8 cellular contexts compared by ENCODE assay signal in genomic region chr12:111994211-111995035, GRCh38. TPM values are rescaled to one million over a fixed set of nuclear protein-coding genes. Genes with fewer than 3 reads are reported as not detected.
DNase-seq lines count a peak whose midpoint lies in the region; ATAC-seq, FAIRE-seq and TF ChIP-seq lines count a peak whose summit lies in the region.
"Not testable (repeated sequence)": the region's sequence is repeated elsewhere in the genome, so short reads cannot be mapped to it uniquely, and the experiment has no call there.

No MANE protein-coding gene starts in this region.

- H3K4me3 ChIP-seq in NB4 (ENCODE audit: low read depth, low read length) (peak overlapping the region; percentile 43), vagina (peak overlapping the region; percentile 25 to 27)
- not testable (repeated sequence) for H3K4me3 ChIP-seq in epithelial cell of esophagus (ENCODE audit: low read length)

- peaks cover 59% of the 10 kb centered on the region for H3K4me1 Mint-ChIP-seq in T-helper 1 cell treated with Interleukin-12 subunit alpha and Interleukin-12 subunit beta and Interleukin-4 antibody, amounts not matched to agents 30 μg/mL and 1 μg/mL, for 36 hours (ENCODE audit: low read depth)
- peaks cover 72% of the 10 kb centered on the region for H3K4me1 Mint-ChIP-seq in activated T-helper 1 cell treated with anti-CD3 and anti-CD28 coated beads, Interleukin-12 subunit alpha, Interleukin-12 subunit beta, Interleukin-2, Interleukin-4 antibody, amounts not matched to agents 30 ng/mL and 10 ng/mL and 1 ng/mL, durations not matched to agents 14 hours and 24 hours and 36 hours (ENCODE audit: low read depth)
- H3K4me1 Mint-ChIP-seq in natural killer cell treated with Interleukin-12 subunit alpha and Interleukin-12 subunit beta and Interleukin-15 and Interleukin-18, amount 100 ng/mL, for 72 hours (ENCODE audit: low read depth in 2 of 2) = peaks cover 30 to 60% of the 10 kb centered on the region in 2 donors

- not testable (repeated sequence) for FAIRE-seq in GM12891 (lab: Jason Lieb, UNC)

- TF ChIP-seq POLR2A in GM12891 (IDR thresholded peaks at IDR 0.05; ENCODE audit: low read depth, low read length); NB4 (IDR thresholded peaks at IDR 0.05; ENCODE audit: extremely low read depth, insufficient read length); vagina (IDR thresholded peaks at IDR 0.05): not testable (repeated sequence)

- peak; percentile 67 for ATAC-seq in HG03280 (IDR thresholded peaks at IDR 0.05; ENCODE audit: unreplicated experiment)
- ATAC-seq in natural killer cell treated with Interleukin-12 subunit alpha and Interleukin-12 subunit beta and Interleukin-15 and Interleukin-18, amount 100 ng/mL, for 72 hours = not testable (repeated sequence)

- H3K27ac ChIP-seq in vagina = not testable (repeated sequence)

- H3K4me3 Mint-ChIP-seq in T-helper 1 cell treated with Interleukin-12 subunit alpha and Interleukin-12 subunit beta and Interleukin-4 antibody, amounts not matched to agents 30 μg/mL and 1 μg/mL, for 36 hours = peak overlapping the region; percentile 79
- H3K4me3 Mint-ChIP-seq in activated T-helper 1 cell treated with anti-CD3 and anti-CD28 coated beads, Interleukin-12 subunit alpha, Interleukin-12 subunit beta, Interleukin-2, Interleukin-4 antibody, amounts not matched to agents 30 ng/mL and 10 ng/mL and 1 ng/mL, durations not matched to agents 14 hours and 24 hours and 36 hours = peak overlapping the region; percentile 78
- H3K4me3 Mint-ChIP-seq in natural killer cell treated with Interleukin-12 subunit alpha and Interleukin-12 subunit beta and Interleukin-15 and Interleukin-18, amount 100 ng/mL, for 72 hours = peak overlapping the region; percentile 87

- not testable (repeated sequence) for H3K9me3 ChIP-seq in vagina

- not testable (repeated sequence) for H3K36me3 ChIP-seq in vagina

- not testable (repeated sequence) for H3K4me1 ChIP-seq in vagina

- not testable (repeated sequence) for H3K27me3 Mint-ChIP-seq in T-helper 1 cell treated with Interleukin-12 subunit alpha and Interleukin-12 subunit beta and Interleukin-4 antibody, amounts not matched to agents 30 μg/mL and 1 μg/mL, for 36 hours (ENCODE audit: low read depth); activated T-helper 1 cell treated with anti-CD3 and anti-CD28 coated beads, Interleukin-12 subunit alpha, Interleukin-12 subunit beta, Interleukin-2, Interleukin-4 antibody, amounts not matched to agents 30 ng/mL and 10 ng/mL and 1 ng/mL, durations not matched to agents 14 hours and 24 hours and 36 hours (ENCODE audit: insufficient read depth); natural killer cell treated with Interleukin-12 subunit alpha and Interleukin-12 subunit beta and Interleukin-15 and Interleukin-18, amount 100 ng/mL, for 72 hours

- TF ChIP-seq CTCF in NB4 (IDR thresholded peaks at IDR 0.05; ENCODE audit: low read depth, low read length); epithelial cell of esophagus (IDR thresholded peaks at IDR 0.05; ENCODE audit: insufficient read depth, low read depth, low read length, missing control alignments); vagina (IDR thresholded peaks at IDR 0.05): not testable (repeated sequence)

- not testable (repeated sequence) for H3K27me3 ChIP-seq in vagina

- H3K9me3 Mint-ChIP-seq in T-helper 1 cell treated with Interleukin-12 subunit alpha and Interleukin-12 subunit beta and Interleukin-4 antibody, amounts not matched to agents 30 μg/mL and 1 μg/mL, for 36 hours; activated T-helper 1 cell treated with anti-CD3 and anti-CD28 coated beads, Interleukin-12 subunit alpha, Interleukin-12 subunit beta, Interleukin-2, Interleukin-4 antibody, amounts not matched to agents 30 ng/mL and 10 ng/mL and 1 ng/mL, durations not matched to agents 14 hours and 24 hours and 36 hours; natural killer cell treated with Interleukin-12 subunit alpha and Interleukin-12 subunit beta and Interleukin-15 and Interleukin-18, amount 100 ng/mL, for 72 hours: not testable (repeated sequence)

- H3K27ac Mint-ChIP-seq in T-helper 1 cell treated with Interleukin-12 subunit alpha and Interleukin-12 subunit beta and Interleukin-4 antibody, amounts not matched to agents 30 μg/mL and 1 μg/mL, for 36 hours = peak overlapping the region; percentile 85
- H3K27ac Mint-ChIP-seq in activated T-helper 1 cell treated with anti-CD3 and anti-CD28 coated beads, Interleukin-12 subunit alpha, Interleukin-12 subunit beta, Interleukin-2, Interleukin-4 antibody, amounts not matched to agents 30 ng/mL and 10 ng/mL and 1 ng/mL, durations not matched to agents 14 hours and 24 hours and 36 hours = peak overlapping the region; percentile 81
- H3K27ac Mint-ChIP-seq in natural killer cell treated with Interleukin-12 subunit alpha and Interleukin-12 subunit beta and Interleukin-15 and Interleukin-18, amount 100 ng/mL, for 72 hours = peak overlapping the region; percentile 78 to 84

- peaks cover 21% of the 10 kb centered on the region for H3K36me3 Mint-ChIP-seq in T-helper 1 cell treated with Interleukin-12 subunit alpha and Interleukin-12 subunit beta and Interleukin-4 antibody, amounts not matched to agents 30 μg/mL and 1 μg/mL, for 36 hours (ENCODE audit: low read depth)
- H3K36me3 Mint-ChIP-seq in activated T-helper 1 cell treated with anti-CD3 and anti-CD28 coated beads, Interleukin-12 subunit alpha, Interleukin-12 subunit beta, Interleukin-2, Interleukin-4 antibody, amounts not matched to agents 30 ng/mL and 10 ng/mL and 1 ng/mL, durations not matched to agents 14 hours and 24 hours and 36 hours (ENCODE audit: low read depth) = peaks cover 16% of the 10 kb centered on the region
- not testable (repeated sequence) for H3K36me3 Mint-ChIP-seq in natural killer cell treated with Interleukin-12 subunit alpha and Interleukin-12 subunit beta and Interleukin-15 and Interleukin-18, amount 100 ng/mL, for 72 hours

- DNase-seq in GM12891 (ENCODE audit: insufficient read length, low spot score); natural killer cell treated with Interleukin-12 subunit alpha and Interleukin-12 subunit beta and Interleukin-15 and Interleukin-18, amount 100 ng/mL, for 72 hours (ENCODE audit: low spot score); vagina (ENCODE audit: extremely low spot score in 2 of 2): not testable (repeated sequence)
- DNase-seq in NB4 (ENCODE audit: low read depth) (peak; percentile 97), epithelial cell of esophagus (ENCODE audit: low read depth) (peak; percentile 42)
- DNase-seq in activated T-helper 1 cell treated with anti-CD3 and anti-CD28 coated beads, Interleukin-12 subunit alpha, Interleukin-12 subunit beta, Interleukin-2, Interleukin-4 antibody, amounts not matched to agents 30 ng/mL and 10 ng/mL and 1 ng/mL, durations not matched to agents 14 hours and 24 hours and 36 hours (ENCODE audit: low spot score) = peak; percentile 42

- intact Hi-C loops in activated T-helper 1 cell treated with anti-CD3 and anti-CD28 coated beads, Interleukin-12 subunit alpha, Interleukin-12 subunit beta, Interleukin-2, Interleukin-4 antibody, amounts not matched to agents 30 ng/mL and 10 ng/mL and 1 ng/mL, durations not matched to agents 14 hours and 24 hours and 36 hours (cut with micrococcal nuclease) = loop anchor here (1.0 to 5.0 kb wide), 2 partner anchors 43 to 83 kb away; no protein-coding TSS in a partner anchor
- intact Hi-C loops in vagina (cut with DNase I) = not testable (repeated sequence)

TF ChIP-seq in GM12891, 5 proteins besides CTCF, POLR2A, EP300 and RAD21:
- peak; percentile 95 for TF ChIP-seq SPI1 (IDR thresholded peaks at IDR 0.05; ENCODE audit: low read depth, low read length)
TF ChIP-seq in GM12891: peak in this region for 1; not testable (repeated sequence) for 4.

RNA-seq across cellular contexts. Expression of gene TMEM116, which starts 18.5 kb away (rescaled TPM):
- polyA plus RNA-seq in GM12891 (2012; ENCODE audit: low read depth, missing spikeins) = 6.0 TPM
- total RNA-seq in activated T-helper 1 cell treated with anti-CD3 and anti-CD28 coated beads, Interleukin-12 subunit alpha, Interleukin-12 subunit beta, Interleukin-2, Interleukin-4 antibody, amounts not matched to agents 30 ng/mL and 10 ng/mL and 1 ng/mL, durations not matched to agents 14 hours and 24 hours and 36 hours = 10.6 and 11.0 TPM in 2 replicates
- total RNA-seq in natural killer cell treated with Interleukin-12 subunit alpha and Interleukin-12 subunit beta and Interleukin-15 and Interleukin-18, amount 100 ng/mL, for 72 hours = 10 to 100 TPM in 1 of 2 donors, 1 to 10 TPM in 1; 6.2 to 17.3 TPM
- 11.5 TPM for total RNA-seq in vagina

RNA-seq across cellular contexts. Expression of gene ERP29, which starts 18.8 kb away (rescaled TPM):
- polyA plus RNA-seq in GM12891 (2012; ENCODE audit: low read depth, missing spikeins) = 95.0 TPM
- total RNA-seq in activated T-helper 1 cell treated with anti-CD3 and anti-CD28 coated beads, Interleukin-12 subunit alpha, Interleukin-12 subunit beta, Interleukin-2, Interleukin-4 antibody, amounts not matched to agents 30 ng/mL and 10 ng/mL and 1 ng/mL, durations not matched to agents 14 hours and 24 hours and 36 hours = 60.9 and 62.5 TPM in 2 replicates
- total RNA-seq in natural killer cell treated with Interleukin-12 subunit alpha and Interleukin-12 subunit beta and Interleukin-15 and Interleukin-18, amount 100 ng/mL, for 72 hours = 10 to 100 TPM; 46.0 to 61.7 TPM
- total RNA-seq in vagina = 26.5 TPM
